1 cellular context compared by ENCODE assay signal in the genomic region with DNA sequence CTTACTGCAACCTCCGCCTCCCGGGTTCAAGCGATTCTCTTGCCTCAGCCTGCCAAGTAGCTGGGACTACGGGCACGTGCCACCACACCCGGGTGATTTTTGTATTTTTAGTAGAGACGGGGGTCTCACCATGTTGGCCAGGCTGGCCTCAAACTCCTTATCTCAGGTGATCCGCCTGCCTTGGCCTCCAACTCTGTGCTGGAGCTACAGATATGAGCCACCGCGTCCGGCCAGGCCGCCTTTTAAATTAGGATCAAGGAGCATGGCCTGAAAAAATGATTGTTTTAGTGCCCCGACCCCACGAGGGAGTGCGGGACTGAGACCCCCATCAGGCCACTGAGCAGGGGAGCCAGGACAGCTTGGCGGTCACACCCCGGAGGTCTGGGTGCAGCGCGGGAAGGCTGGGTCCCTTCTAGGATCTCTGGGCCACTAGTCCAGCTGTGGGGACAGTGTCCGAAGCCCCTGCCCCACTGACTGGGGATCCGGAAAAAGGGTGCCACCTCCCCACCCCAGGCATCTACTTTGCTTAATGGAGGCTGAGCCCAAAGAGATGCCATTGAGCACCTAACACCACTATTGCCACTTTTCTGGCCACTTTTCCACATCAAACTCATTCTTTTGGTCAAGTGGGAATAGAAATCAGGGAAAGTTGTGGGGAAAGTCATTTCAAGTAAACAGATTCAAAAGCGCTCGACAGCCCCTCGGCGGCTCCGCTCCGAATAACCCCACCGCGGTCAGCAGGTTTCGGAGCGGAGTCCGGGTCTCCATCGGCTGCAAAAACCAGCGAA.
TF ChIP-seq lines count a peak whose summit lies in the region.

No MANE protein-coding gene starts in this region.

TF ChIP-seq in WTC11, 78 proteins besides CTCF, POLR2A, EP300 and RAD21 (continued from another document):
- TF ChIP-seq, protein P1, sequence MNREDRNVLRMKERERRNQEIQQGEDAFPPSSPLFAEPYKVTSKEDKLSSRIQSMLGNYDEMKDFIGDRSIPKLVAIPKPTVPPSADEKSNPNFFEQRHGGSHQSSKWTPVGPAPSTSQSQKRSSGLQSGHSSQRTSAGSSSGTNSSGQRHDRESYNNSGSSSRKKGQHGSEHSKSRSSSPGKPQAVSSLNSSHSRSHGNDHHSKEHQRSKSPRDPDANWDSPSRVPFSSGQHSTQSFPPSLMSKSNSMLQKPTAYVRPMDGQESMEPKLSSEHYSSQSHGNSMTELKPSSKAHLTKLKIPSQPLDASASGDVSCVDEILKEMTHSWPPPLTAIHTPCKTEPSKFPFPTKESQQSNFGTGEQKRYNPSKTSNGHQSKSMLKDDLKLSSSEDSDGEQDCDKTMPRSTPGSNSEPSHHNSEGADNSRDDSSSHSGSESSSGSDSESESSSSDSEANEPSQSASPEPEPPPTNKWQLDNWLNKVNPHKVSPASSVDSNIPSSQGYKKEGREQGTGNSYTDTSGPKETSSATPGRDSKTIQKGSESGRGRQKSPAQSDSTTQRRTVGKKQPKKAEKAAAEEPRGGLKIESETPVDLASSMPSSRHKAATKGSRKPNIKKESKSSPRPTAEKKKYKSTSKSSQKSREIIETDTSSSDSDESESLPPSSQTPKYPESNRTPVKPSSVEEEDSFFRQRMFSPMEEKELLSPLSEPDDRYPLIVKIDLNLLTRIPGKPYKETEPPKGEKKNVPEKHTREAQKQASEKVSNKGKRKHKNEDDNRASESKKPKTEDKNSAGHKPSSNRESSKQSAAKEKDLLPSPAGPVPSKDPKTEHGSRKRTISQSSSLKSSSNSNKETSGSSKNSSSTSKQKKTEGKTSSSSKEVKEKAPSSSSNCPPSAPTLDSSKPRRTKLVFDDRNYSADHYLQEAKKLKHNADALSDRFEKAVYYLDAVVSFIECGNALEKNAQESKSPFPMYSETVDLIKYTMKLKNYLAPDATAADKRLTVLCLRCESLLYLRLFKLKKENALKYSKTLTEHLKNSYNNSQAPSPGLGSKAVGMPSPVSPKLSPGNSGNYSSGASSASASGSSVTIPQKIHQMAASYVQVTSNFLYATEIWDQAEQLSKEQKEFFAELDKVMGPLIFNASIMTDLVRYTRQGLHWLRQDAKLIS (CRISPR knock-in tag; IDR thresholded peaks at IDR 0.05; ENCODE audit: borderline replicate concordance): no peak
TF ChIP-seq in WTC11: peak in this region for 2.
